In the genomic region with DNA sequence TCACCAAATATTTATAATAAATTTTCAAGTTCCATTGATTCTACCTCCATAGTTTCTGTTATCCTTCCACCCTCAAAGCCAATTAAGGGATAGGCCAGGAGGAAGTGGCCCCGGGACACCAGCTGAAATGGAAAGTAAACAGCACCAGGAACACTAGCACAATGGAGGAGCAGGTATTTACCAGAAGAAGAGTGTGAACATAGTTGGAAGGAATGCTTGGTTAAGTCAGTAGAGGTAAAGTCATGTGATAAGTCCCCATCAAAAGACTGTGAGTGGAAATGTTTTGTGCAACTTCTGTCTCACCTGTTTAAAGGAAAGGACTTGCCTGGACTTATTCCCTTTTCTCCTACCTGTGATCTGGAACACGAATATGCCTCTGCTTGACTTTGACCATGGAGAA, we compare ENCODE assay signal across 1 cellular context.
TF ChIP-seq lines count a peak whose summit lies in the region.

No MANE protein-coding gene starts in this region.

TF ChIP-seq in IMR-90, 13 proteins besides CTCF, POLR2A, EP300 and RAD21:
- TF ChIP-seq SMC3 (IDR thresholded peaks at IDR 0.05; ENCODE audit: low read depth, low read length): no peak
- TF ChIP-seq, protein P1, sequence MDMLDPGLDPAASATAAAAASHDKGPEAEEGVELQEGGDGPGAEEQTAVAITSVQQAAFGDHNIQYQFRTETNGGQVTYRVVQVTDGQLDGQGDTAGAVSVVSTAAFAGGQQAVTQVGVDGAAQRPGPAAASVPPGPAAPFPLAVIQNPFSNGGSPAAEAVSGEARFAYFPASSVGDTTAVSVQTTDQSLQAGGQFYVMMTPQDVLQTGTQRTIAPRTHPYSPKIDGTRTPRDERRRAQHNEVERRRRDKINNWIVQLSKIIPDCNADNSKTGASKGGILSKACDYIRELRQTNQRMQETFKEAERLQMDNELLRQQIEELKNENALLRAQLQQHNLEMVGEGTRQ (IDR thresholded peaks at IDR 0.05; ENCODE audit: low read depth, low read length): no peak
- no peak for TF ChIP-seq MAFK (IDR thresholded peaks at IDR 0.05; ENCODE audit: low read depth, low read length)
- no peak for TF ChIP-seq FOS (IDR thresholded peaks at IDR 0.05; ENCODE audit: low read depth, low read length)
- TF ChIP-seq MXI1 (IDR thresholded peaks at IDR 0.05; ENCODE audit: borderline replicate concordance, low read depth, low read length): no peak
- TF ChIP-seq BHLHE40 (IDR thresholded peaks at IDR 0.05; ENCODE audit: low read depth, low read length): no peak
- no peak for TF ChIP-seq NFE2L2 (IDR thresholded peaks at IDR 0.05; ENCODE audit: low read depth, low read length)
- no peak for TF ChIP-seq CEBPB (IDR thresholded peaks at IDR 0.05; ENCODE audit: low read depth, low read length)
- TF ChIP-seq MAZ (IDR thresholded peaks at IDR 0.05; ENCODE audit: borderline replicate concordance, low read depth, low read length): no peak
- no peak for TF ChIP-seq RFX5 (IDR thresholded peaks at IDR 0.05; ENCODE audit: low read depth, low read length)
- TF ChIP-seq, protein P2, sequence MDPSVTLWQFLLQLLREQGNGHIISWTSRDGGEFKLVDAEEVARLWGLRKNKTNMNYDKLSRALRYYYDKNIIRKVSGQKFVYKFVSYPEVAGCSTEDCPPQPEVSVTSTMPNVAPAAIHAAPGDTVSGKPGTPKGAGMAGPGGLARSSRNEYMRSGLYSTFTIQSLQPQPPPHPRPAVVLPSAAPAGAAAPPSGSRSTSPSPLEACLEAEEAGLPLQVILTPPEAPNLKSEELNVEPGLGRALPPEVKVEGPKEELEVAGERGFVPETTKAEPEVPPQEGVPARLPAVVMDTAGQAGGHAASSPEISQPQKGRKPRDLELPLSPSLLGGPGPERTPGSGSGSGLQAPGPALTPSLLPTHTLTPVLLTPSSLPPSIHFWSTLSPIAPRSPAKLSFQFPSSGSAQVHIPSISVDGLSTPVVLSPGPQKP (IDR thresholded peaks at IDR 0.05; ENCODE audit: borderline replicate concordance, low read depth, low read length): no peak
- TF ChIP-seq RCOR1 (IDR thresholded peaks at IDR 0.05; ENCODE audit: insufficient replicate concordance, low read length): no peak
